7 cellular contexts compared by ENCODE assay signal in the genomic region with DNA sequence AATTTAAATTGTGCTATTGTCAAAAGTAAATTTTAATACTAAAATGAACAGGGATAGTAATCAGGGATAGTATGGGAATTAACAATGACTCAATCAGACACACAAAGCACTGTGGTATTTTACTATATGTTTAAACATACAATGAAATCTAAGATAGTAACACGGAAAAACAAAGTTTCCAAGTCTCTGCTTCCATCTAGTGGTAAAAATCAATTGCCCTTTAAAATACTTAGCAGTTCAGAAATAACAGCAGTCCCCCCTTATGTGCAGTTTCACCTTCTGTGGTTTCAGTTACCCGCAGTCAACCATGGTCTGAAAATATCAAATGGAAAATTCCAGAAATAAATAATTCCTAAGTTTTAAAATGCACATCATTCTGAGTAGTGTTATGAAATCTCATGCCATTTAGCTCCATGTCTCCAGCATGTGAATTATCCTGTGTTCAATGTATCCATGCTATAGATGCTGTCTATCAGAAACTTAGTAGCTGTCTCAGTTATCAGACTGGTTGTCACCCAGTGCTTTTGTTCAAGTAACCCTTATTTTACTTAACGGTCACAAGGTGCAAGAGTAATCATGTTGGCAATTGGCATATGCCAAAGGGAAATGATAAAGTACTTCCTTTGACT. TPM values are rescaled to one million over a fixed set of nuclear protein-coding genes. Genes with fewer than 3 reads are reported as not detected.
DNase-seq lines count a peak whose midpoint lies in the region; ATAC-seq, FAIRE-seq and TF ChIP-seq lines count a peak whose summit lies in the region.

No MANE protein-coding gene starts in this region.

- no peak overlapping the region for H3K4me3 Mint-ChIP-seq in central memory CD8-positive, alpha-beta T cell
- no peak overlapping the region for H3K4me3 Mint-ChIP-seq in stimulated activated memory B cell treated with anti-CD40 and anti-IgM and Interleukin-4, amounts not matched to agents 10 μg/mL and 1 μg/mL and 100 μg/mL, for 72 hours

- no peak overlapping the region for H3K4me3 ChIP-seq in psoas muscle

- H3K27me3 Mint-ChIP-seq in central memory CD8-positive, alpha-beta T cell = no peaks in the 10 kb centered on the region
- no peaks in the 10 kb centered on the region for H3K27me3 Mint-ChIP-seq in stimulated activated memory B cell treated with anti-CD40 and anti-IgM and Interleukin-4, amounts not matched to agents 10 μg/mL and 1 μg/mL and 100 μg/mL, for 72 hours

- TF ChIP-seq CTCF in psoas muscle (IDR thresholded peaks at IDR 0.05) = peak; percentile 16

- ATAC-seq in central memory CD8-positive, alpha-beta T cell (replicated peaks; ENCODE audit: extremely low read depth, poor library complexity, severe bottlenecking) = peak; percentile 28
- no peak for ATAC-seq in psoas muscle
- no peak for ATAC-seq in stimulated activated memory B cell treated with anti-CD40 and anti-IgM and Interleukin-4, amounts not matched to agents 10 μg/mL and 1 μg/mL and 100 μg/mL, for 72 hours

- H3K27me3 ChIP-seq in psoas muscle (ENCODE audit: insufficient read depth in 3 of 3, low read length in 2 of 3) = no peaks in the 10 kb centered on the region

- no peak for TF ChIP-seq POLR2A in H54 (IDR thresholded peaks at IDR 0.05; ENCODE audit: low read depth, low read length)

- H3K9me3 Mint-ChIP-seq in central memory CD8-positive, alpha-beta T cell = no peaks in the 10 kb centered on the region
- no peaks in the 10 kb centered on the region for H3K9me3 Mint-ChIP-seq in stimulated activated memory B cell treated with anti-CD40 and anti-IgM and Interleukin-4, amounts not matched to agents 10 μg/mL and 1 μg/mL and 100 μg/mL, for 72 hours

- no peaks in the 10 kb centered on the region for H3K36me3 Mint-ChIP-seq in central memory CD8-positive, alpha-beta T cell (ENCODE audit: insufficient read depth)
- peaks cover 1% of the 10 kb centered on the region for H3K36me3 Mint-ChIP-seq in stimulated activated memory B cell treated with anti-CD40 and anti-IgM and Interleukin-4, amounts not matched to agents 10 μg/mL and 1 μg/mL and 100 μg/mL, for 72 hours

- 63 to 72% (median 67%) methylated on average over 3 of the region's 3 CpGs for WGBS in psoas muscle, 3 donors

- H3K9me3 ChIP-seq in psoas muscle = no peaks in the 10 kb centered on the region

- intact Hi-C loops in psoas muscle (cut with DNase I) = no loop called here

- peaks cover 0 to 39% of the 10 kb centered on the region in 2 donors for H3K36me3 ChIP-seq in psoas muscle (ENCODE audit: insufficient read depth in 1 of 2, low read depth in 1 of 2)

- H3K27ac Mint-ChIP-seq in central memory CD8-positive, alpha-beta T cell (ENCODE audit: low read depth) = peak overlapping the region; percentile 4
- H3K27ac Mint-ChIP-seq in stimulated activated memory B cell treated with anti-CD40 and anti-IgM and Interleukin-4, amounts not matched to agents 10 μg/mL and 1 μg/mL and 100 μg/mL, for 72 hours = no peak overlapping the region

- H3K27ac ChIP-seq in psoas muscle = no peak overlapping the region

- no peak for FAIRE-seq in H54 (lab: Jason Lieb, UNC)

- peaks cover 5% of the 10 kb centered on the region for H3K4me1 Mint-ChIP-seq in central memory CD8-positive, alpha-beta T cell
- H3K4me1 Mint-ChIP-seq in stimulated activated memory B cell treated with anti-CD40 and anti-IgM and Interleukin-4, amounts not matched to agents 10 μg/mL and 1 μg/mL and 100 μg/mL, for 72 hours = peaks cover 12% of the 10 kb centered on the region

- H3K4me1 ChIP-seq in psoas muscle = no peaks in the 10 kb centered on the region

- DNase-seq in GDM1 (lab: John Stamatoyannopoulos, UW) (peak; percentile 19), H54 (ENCODE audit: insufficient read length, low spot score) (peak; percentile 1), NCI-H748 treated with DMSO at 0.1 percent for 48 hours (lab: John Stamatoyannopoulos, UW) (peak; percentile 19), psoas muscle (no peak)
- DNase-seq in central memory CD8-positive, alpha-beta T cell (ENCODE audit: low spot score in 2 of 2) = no peak
- DNase-seq in stimulated activated CD4-positive, alpha-beta T cell treated with anti-CD3 and anti-CD28 coated beads, Interleukin-4, amount 100 ng/mL, for 1 hour = no peak

RNA-seq across cellular contexts. Expression of gene AHI1, which starts 58.5 kb away (rescaled TPM):
- 10 to 100 TPM in 1 of 4 donors, 1 to 10 TPM in 3; 6.6 to 14.2 (median 8.5) TPM for total RNA-seq in psoas muscle
- 1 to 10 TPM; 5.5 to 8.3 (median 8.3) TPM for polyA plus RNA-seq in psoas muscle

Comparison
In these comparisons a context has a peak if more than half of its experiments do, and no peak if none do; other contexts are left out.
1. DNase-seq: peak in GDM1 (single experiment), H54 (single experiment) and NCI-H748 treated with DMSO at 0.1 percent for 48 hours (single experiment); none in central memory CD8-positive, alpha-beta T cell (0 of 2), psoas muscle (0 of 2) and stimulated activated CD4-positive, alpha-beta T cell treated with anti-CD3 and anti-CD28 coated beads, Interleukin-4, amount 100 ng/mL, for 1 hour (single experiment).